12 cellular contexts compared by ENCODE assay signal in the genomic region with DNA sequence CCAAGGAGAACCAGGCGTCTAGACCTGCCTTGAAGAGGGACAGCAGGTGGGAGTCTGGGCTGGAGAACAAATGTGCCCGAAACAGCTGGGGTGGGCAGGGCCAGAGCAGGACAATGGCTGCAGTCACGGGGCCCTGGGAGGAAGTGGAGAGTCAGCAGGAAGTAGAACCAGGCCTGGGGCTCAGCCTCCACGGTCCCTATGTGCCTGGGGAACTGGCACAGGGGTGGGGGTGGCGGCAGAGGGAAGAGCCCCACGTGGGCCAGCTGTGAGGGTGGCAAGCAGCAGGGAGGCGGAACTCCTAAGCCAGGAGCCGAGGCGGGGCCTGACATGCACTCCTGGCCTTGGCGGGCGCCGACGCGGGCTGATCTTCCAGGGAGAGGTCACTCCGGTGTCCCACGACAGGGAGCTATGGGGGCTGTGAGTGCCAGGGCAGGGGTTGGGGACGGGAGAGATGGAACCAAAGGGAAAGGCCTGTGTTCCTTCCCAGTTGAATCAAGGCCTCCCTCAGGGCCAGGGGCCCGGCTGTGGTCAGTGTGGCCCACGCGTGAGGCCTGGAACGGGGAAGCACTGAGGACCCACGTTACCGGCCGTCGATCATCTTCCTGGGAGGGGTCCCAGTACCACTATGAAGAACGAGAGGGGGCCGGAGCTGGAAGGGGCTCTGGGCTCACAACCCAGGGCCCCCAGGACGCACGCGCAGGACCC. TPM values are rescaled to one million over a fixed set of nuclear protein-coding genes. Genes with fewer than 3 reads are reported as not detected.
DNase-seq lines count a peak whose midpoint lies in the region; ATAC-seq and TF ChIP-seq lines count a peak whose summit lies in the region.
"Had no signal": no experiment of that assay in that cellular context is flagged by ENCODE, and none has a peak within 500 bp of the region (broad histone marks: within the 10 kb centered on the region; RNA-seq: fewer than 3 reads in every experiment).

No MANE protein-coding gene starts in this region.

- H3K36me3 ChIP-seq in BLaER1 treated with 17β-estradiol and CSF1 and Interleukin-3, amounts not matched to agents 10 nM and 100 nM = peaks cover 10 to 78% (median 24%) of the 10 kb centered on the region in 11 experiments; a peak in 20 of 22 replicates
- H3K36me3 ChIP-seq in WERI-Rb-1 (peaks cover 16% of the 10 kb centered on the region), heart left ventricle (peaks cover 0 to 24% (median 3%) of the 10 kb centered on the region in 9 donors), MG63 (no peaks in the 10 kb centered on the region)

- ATAC-seq in heart left ventricle = peak; percentile 51 to 78 (median 72)
- ATAC-seq in omental fat pad (ENCODE audit: low FRiP score) = peak; percentile 13
- no peak for ATAC-seq in GM21447 (IDR thresholded peaks at IDR 0.05; ENCODE audit: unreplicated experiment)
- no peak for ATAC-seq in GM19455 (IDR thresholded peaks at IDR 0.05; ENCODE audit: unreplicated experiment)
- no peak for ATAC-seq in HG03520 (IDR thresholded peaks at IDR 0.05; ENCODE audit: unreplicated experiment)

- H3K27ac ChIP-seq in BLaER1 treated with 17β-estradiol and CSF1 and Interleukin-3, amounts not matched to agents 10 nM and 100 nM = peak overlapping the region; percentile 79 to 95 (median 91)
- H3K27ac ChIP-seq in WERI-Rb-1 = peak overlapping the region; percentile 93
- H3K27ac ChIP-seq in heart left ventricle = peak overlapping the region; percentile 78 to 96 (median 86)

- H3K4me1 ChIP-seq in BLaER1 treated with 17β-estradiol and CSF1 and Interleukin-3, amounts not matched to agents 10 nM and 100 nM = peaks cover 47 to 62% (median 57%) of the 10 kb centered on the region in 10 experiments
- H3K4me1 ChIP-seq in heart left ventricle = peaks cover 7 to 79% (median 51%) of the 10 kb centered on the region in 12 donors

- intact Hi-C loops in heart left ventricle (cut with DNase I) = loop anchor here in 4 of 10 donors (5.0 to 10.0 kb wide), 3 partner anchors 32 to 155 kb away; no protein-coding TSS in a partner anchor

- DNase-seq in WERI-Rb-1 (peak; percentile 39), heart left ventricle (peak; percentile 83 to 92 (median 90)), omental fat pad (ENCODE audit: low spot score) (no peak), MG63 (no peak)
- DNase-seq: central memory CD4-positive, alpha-beta T cell; IMR-90; stimulated activated CD4-positive, alpha-beta T cell treated with anti-CD3 and anti-CD28 coated beads, Interleukin-12 subunit alpha, Interleukin-12 subunit beta, amount 100 ng/mL, for 4 hours; T-helper 9 cell had no signal

- H3K4me3 ChIP-seq in BLaER1 treated with 17β-estradiol and CSF1 and Interleukin-3, amounts not matched to agents 10 nM and 100 nM = peak overlapping the region in 9 of 10 experiments; percentile 21 to 62 (median 42); a peak in 16 of 20 replicates
- H3K4me3 ChIP-seq in WERI-Rb-1 (ENCODE audit: low read depth, low read length) (no peak overlapping the region), heart left ventricle (peak overlapping the region in 9 of 12 donors; percentile 20 to 41 (median 27)), MG63 (no peak overlapping the region)

- H3K4me2 ChIP-seq in BLaER1 treated with 17β-estradiol and CSF1 and Interleukin-3, amounts not matched to agents 10 nM and 100 nM = peak overlapping the region; percentile 84 to 96 (median 92)

- H3K9me3 ChIP-seq in BLaER1 treated with 17β-estradiol and CSF1 and Interleukin-3, amounts not matched to agents 10 nM and 100 nM (replicated peaks in 1 of 11) = peaks cover 0 to 11% (median 0%) of the 10 kb centered on the region in 11 experiments; a peak in 1 of 22 replicates
- H3K9me3 ChIP-seq in WERI-Rb-1 (ENCODE audit: severe bottlenecking) (no peaks in the 10 kb centered on the region), heart left ventricle (no peaks in the 10 kb centered on the region), MG63 (no peaks in the 10 kb centered on the region)

- no peaks in the 10 kb centered on the region for H3K27me3 ChIP-seq in BLaER1 treated with 17β-estradiol and CSF1 and Interleukin-3, amounts not matched to agents 10 nM and 100 nM
- H3K27me3 ChIP-seq in WERI-Rb-1 (ENCODE audit: insufficient read depth, low read depth, severe bottlenecking) (no peaks in the 10 kb centered on the region), heart left ventricle (no peaks in the 10 kb centered on the region), MG63 (no peaks in the 10 kb centered on the region)

- WGBS in heart left ventricle, 4 donors = 34 to 55% (median 37%) methylated on average over 27 to 30 of the region's 30 CpGs

- H4K20me1 ChIP-seq in BLaER1 treated with 17β-estradiol and CSF1 and Interleukin-3, amounts not matched to agents 10 nM and 100 nM = peaks cover 0 to 54% (median 12%) of the 10 kb centered on the region in 11 experiments; a peak in 16 of 22 replicates

- TF ChIP-seq POLR2A in heart left ventricle (IDR thresholded peaks at IDR 0.05) = peak in 1 of 2 donors; percentile 15

- TF ChIP-seq CTCF in WERI-Rb-1 (IDR thresholded peaks at IDR 0.05; ENCODE audit: low read depth, low read length) (no peak), heart left ventricle (IDR thresholded peaks at IDR 0.05) (peak in 1 of 12 donors; percentile 8), omental fat pad (IDR thresholded peaks at IDR 0.05) (no peak)

- peak overlapping the region; percentile 72 to 84 (median 80) for H3K9ac ChIP-seq in BLaER1 treated with 17β-estradiol and CSF1 and Interleukin-3, amounts not matched to agents 10 nM and 100 nM

RNA-seq across cellular contexts. Expression of gene TIMM22, which starts 42.7 kb away (rescaled TPM):
- total RNA-seq in heart left ventricle = 10 to 100 TPM; 12.5 to 20.4 (median 16.5) TPM
- 10 to 100 TPM; 16.0 to 19.8 TPM for polyA plus RNA-seq in heart left ventricle
- total RNA-seq in omental fat pad = 10 to 100 TPM; 10.9 to 18.3 (median 13.4) TPM
- total RNA-seq in MG63 (2014; rRNA removed; shearing (Covaris generic); ENCODE audit: low replicate concordance) = 16.0 and 22.8 TPM in 2 replicates

Comparison
In these comparisons a context has a peak if more than half of its experiments do, and no peak if none do; other contexts are left out.
1. H3K4me3 ChIP-seq: peak in BLaER1 treated with 17β-estradiol and CSF1 and Interleukin-3, amounts not matched to agents 10 nM and 100 nM (9 of 10) and heart left ventricle (9 of 12); none in WERI-Rb-1 (single experiment) and MG63 (single experiment).
2. DNase-seq: peak in WERI-Rb-1 (single experiment) and heart left ventricle (5 of 5); none in omental fat pad (single experiment) and MG63 (single experiment).
3. ATAC-seq: peak in heart left ventricle (4 of 4) and omental fat pad (single experiment); none in GM21447 (single experiment), GM19455 (single experiment) and HG03520 (single experiment).
4. Peak in every context shown above with its lines, with median percentiles within 50 percentile points of each other: H3K27ac ChIP-seq.